ENCODE assay signal across 8 cellular contexts in the genomic region with DNA sequence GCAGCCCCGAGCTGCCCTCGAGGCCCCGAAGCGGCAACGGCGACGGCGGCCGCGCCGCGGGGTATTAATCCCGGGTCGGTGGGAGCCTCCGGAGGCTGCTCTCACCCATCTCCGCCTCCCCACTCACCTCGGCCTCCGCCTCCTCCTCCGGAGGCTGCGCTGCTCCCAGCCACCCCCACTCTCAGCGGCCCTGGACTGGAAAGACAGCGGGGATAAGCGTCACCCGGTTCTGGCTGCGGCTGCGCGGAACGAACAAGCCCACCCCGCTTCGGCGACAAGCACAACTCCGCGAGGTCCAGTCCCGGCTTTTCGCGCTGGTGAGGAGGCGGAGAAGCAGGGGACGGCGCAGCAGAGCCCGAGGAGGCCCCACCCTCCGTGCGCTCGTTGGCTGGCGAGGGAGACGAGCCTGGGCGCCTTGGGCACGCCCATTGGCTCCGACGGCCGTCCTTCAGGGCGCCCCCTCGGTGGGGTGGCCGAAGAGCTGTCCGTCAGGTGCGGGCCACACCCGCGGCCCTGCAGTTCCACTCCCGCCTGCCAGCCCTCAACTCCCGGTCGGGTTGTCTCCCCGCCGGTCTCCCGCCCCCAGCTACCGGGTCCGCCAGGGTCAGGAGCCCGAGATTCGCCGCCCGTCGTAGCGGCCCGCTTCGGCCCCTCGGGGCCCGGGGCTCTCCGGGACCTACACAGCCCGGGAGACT. TPM values are rescaled to one million over a fixed set of nuclear protein-coding genes. Genes with fewer than 3 reads are reported as not detected.
DNase-seq lines count a peak whose midpoint lies in the region; ATAC-seq and TF ChIP-seq lines count a peak whose summit lies in the region.

A gene (minus strand): TSS at position 327 of the 695 bp plus-strand sequence. CDS start 11,469 bp downstream, outside the sequence.

- H3K4me3 Mint-ChIP-seq in activated T-cell treated with anti-CD3 and anti-CD28 coated beads, Interleukin-2, amount 50 U/mL, for 4 hours, result peak within 1 kb of the TSS; percentile 96

- peaks cover 5% of the 10 kb centered on the region for H3K36me3 Mint-ChIP-seq in activated T-cell treated with anti-CD3 and anti-CD28 coated beads, Interleukin-2, amount 50 U/mL, for 4 hours (ENCODE audit: insufficient read depth)

- 0% methylated on average over 56 to 77 of the region's 77 CpGs for WGBS in esophagus, 2 donors

- H3K36me3 ChIP-seq in esophagus (ENCODE audit: control insufficient read depth in 2 of 2, insufficient read depth in 2 of 2, low read length in 1 of 2) (no peaks in the 10 kb centered on the region), muscle layer of colon (ENCODE audit: insufficient read depth, low read length) (no peaks in the 10 kb centered on the region)

- no peaks in the 10 kb centered on the region for H3K4me1 ChIP-seq in esophagus (ENCODE audit: control insufficient read depth in 2 of 2, insufficient read depth in 2 of 2, low read length in 1 of 2)
- H3K4me1 ChIP-seq in muscle layer of colon (ENCODE audit: insufficient read depth, low read length), result peaks cover 27% of the 10 kb centered on the region

- H3K9me3 Mint-ChIP-seq in activated T-cell treated with anti-CD3 and anti-CD28 coated beads, Interleukin-2, amount 50 U/mL, for 4 hours, result no peaks in the 10 kb centered on the region

- DNase-seq in DMS153 (lab: John Stamatoyannopoulos, UW), result peak; percentile 98
- peak; percentile 99 for DNase-seq in KBM-7
- peak; percentile 91 for DNase-seq in activated T-cell treated with anti-CD3 and anti-CD28 coated beads, Interleukin-2, amount 50 U/mL, for 4 hours
- DNase-seq in stimulated activated CD8-positive, alpha-beta memory T cell treated with anti-CD3 and anti-CD28 coated beads, Interleukin-7, amount 100 ng/mL, for 24 hours (ENCODE audit: low read depth), result peak; percentile 91

- H3K27me3 Mint-ChIP-seq in activated T-cell treated with anti-CD3 and anti-CD28 coated beads, Interleukin-2, amount 50 U/mL, for 4 hours (ENCODE audit: low read depth), result no peaks in the 10 kb centered on the region

- in situ Hi-C loops in KBM-7 (cut with MboI; ENCODE audit: low pct_unique_long_range_greater_than_20kb, low sequenced_read_pairs), result loop anchor here (25.0 kb wide), 1 partner anchor 99 kb away; a partner anchor contains a TSS

- H3K27ac ChIP-seq in esophagus (ENCODE audit: low read depth in 2 of 2, low read length in 1 of 2) (peak within 1 kb of the TSS; percentile 98 to 100), muscle layer of colon (ENCODE audit: low read depth, low read length) (peak within 1 kb of the TSS; percentile 95)

- H3K4me3 ChIP-seq in esophagus (ENCODE audit: low read depth in 1 of 2, low read length in 2 of 2) (peak within 1 kb of the TSS; percentile 73 to 85), muscle layer of colon (ENCODE audit: low read depth in 1 of 2, low read length in 2 of 2) (peak within 1 kb of the TSS; percentile 74 to 89)

- peak within 1 kb of the TSS; percentile 74 for H3K9ac ChIP-seq in muscle layer of colon (ENCODE audit: low read length)

- no peaks in the 10 kb centered on the region for H3K27me3 ChIP-seq in esophagus (ENCODE audit: control insufficient read depth in 1 of 2, insufficient read depth in 2 of 2, low read length in 2 of 2)
- no peaks in the 10 kb centered on the region for H3K27me3 ChIP-seq in muscle layer of colon (ENCODE audit: control insufficient read depth in 1 of 2, insufficient read depth in 2 of 2, low read length in 2 of 2)

- ATAC-seq in GM21619 (IDR thresholded peaks at IDR 0.05; ENCODE audit: unreplicated experiment), result peak; percentile 83
- ATAC-seq in activated T-cell treated with anti-CD3 and anti-CD28 coated beads, Interleukin-2, amount 50 U/mL, for 4 hours, result peak; percentile 88 to 91

- peaks cover 40% of the 10 kb centered on the region for H3K4me1 Mint-ChIP-seq in activated T-cell treated with anti-CD3 and anti-CD28 coated beads, Interleukin-2, amount 50 U/mL, for 4 hours (ENCODE audit: low read depth)

- H3K9me3 ChIP-seq in esophagus (ENCODE audit: control insufficient read depth in 2 of 2, insufficient read depth in 1 of 2, low read depth in 1 of 2, low read length in 1 of 2) (no peaks in the 10 kb centered on the region), muscle layer of colon (ENCODE audit: low read length) (no peaks in the 10 kb centered on the region)

TF ChIP-seq in PFSK-1, 5 proteins besides CTCF, POLR2A, EP300 and RAD21:
- TF ChIP-seq, protein P1, sequence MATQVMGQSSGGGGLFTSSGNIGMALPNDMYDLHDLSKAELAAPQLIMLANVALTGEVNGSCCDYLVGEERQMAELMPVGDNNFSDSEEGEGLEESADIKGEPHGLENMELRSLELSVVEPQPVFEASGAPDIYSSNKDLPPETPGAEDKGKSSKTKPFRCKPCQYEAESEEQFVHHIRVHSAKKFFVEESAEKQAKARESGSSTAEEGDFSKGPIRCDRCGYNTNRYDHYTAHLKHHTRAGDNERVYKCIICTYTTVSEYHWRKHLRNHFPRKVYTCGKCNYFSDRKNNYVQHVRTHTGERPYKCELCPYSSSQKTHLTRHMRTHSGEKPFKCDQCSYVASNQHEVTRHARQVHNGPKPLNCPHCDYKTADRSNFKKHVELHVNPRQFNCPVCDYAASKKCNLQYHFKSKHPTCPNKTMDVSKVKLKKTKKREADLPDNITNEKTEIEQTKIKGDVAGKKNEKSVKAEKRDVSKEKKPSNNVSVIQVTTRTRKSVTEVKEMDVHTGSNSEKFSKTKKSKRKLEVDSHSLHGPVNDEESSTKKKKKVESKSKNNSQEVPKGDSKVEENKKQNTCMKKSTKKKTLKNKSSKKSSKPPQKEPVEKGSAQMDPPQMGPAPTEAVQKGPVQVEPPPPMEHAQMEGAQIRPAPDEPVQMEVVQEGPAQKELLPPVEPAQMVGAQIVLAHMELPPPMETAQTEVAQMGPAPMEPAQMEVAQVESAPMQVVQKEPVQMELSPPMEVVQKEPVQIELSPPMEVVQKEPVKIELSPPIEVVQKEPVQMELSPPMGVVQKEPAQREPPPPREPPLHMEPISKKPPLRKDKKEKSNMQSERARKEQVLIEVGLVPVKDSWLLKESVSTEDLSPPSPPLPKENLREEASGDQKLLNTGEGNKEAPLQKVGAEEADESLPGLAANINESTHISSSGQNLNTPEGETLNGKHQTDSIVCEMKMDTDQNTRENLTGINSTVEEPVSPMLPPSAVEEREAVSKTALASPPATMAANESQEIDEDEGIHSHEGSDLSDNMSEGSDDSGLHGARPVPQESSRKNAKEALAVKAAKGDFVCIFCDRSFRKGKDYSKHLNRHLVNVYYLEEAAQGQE (IDR thresholded peaks at IDR 0.05; ENCODE audit: insufficient read depth in 1 of 2, low read depth in 2 of 2, low read length in 2 of 2), result no peak
- TF ChIP-seq TAF1 (IDR thresholded peaks at IDR 0.05; ENCODE audit: borderline replicate concordance, insufficient read depth, low read length) (peak; percentile 60; the same call in 1 of the 2 replicates), FOXP2 (optimal IDR thresholded peaks at IDR 0.05; ENCODE audit: borderline replicate concordance, extremely low read depth, extremely low read length, insufficient read depth) (no peak), SIN3A (IDR thresholded peaks at IDR 0.05; ENCODE audit: borderline replicate concordance, insufficient read depth, low read length) (no peak), POLR2AphosphoS5 (IDR thresholded peaks at IDR 0.05; ENCODE audit: low read depth, low read length) (peak; percentile 73)

RNA-seq across cellular contexts. Expression of the gene that starts here (rescaled TPM):
- polyA plus RNA-seq in PFSK-1 (2012; ENCODE audit: insufficient read length, low read depth), result 4.4 TPM
- total RNA-seq in activated T-cell treated with anti-CD3 and anti-CD28 coated beads, Interleukin-2, amount 50 U/mL, for 4 hours, result 1 to 10 TPM; 6.7 to 9.2 (median 7.6) TPM
- 1 to 10 TPM; 7.8 to 8.6 TPM for polyA plus RNA-seq in esophagus

Comparison
In these comparisons a context has a peak if more than half of its experiments do, and no peak if none do; other contexts are left out.
1. Peak in every context shown above with its lines: DNase-seq, ATAC-seq, H3K4me3 ChIP-seq and H3K27ac ChIP-seq.